ENCODE assay signal across 8 cellular contexts in the genomic region with DNA sequence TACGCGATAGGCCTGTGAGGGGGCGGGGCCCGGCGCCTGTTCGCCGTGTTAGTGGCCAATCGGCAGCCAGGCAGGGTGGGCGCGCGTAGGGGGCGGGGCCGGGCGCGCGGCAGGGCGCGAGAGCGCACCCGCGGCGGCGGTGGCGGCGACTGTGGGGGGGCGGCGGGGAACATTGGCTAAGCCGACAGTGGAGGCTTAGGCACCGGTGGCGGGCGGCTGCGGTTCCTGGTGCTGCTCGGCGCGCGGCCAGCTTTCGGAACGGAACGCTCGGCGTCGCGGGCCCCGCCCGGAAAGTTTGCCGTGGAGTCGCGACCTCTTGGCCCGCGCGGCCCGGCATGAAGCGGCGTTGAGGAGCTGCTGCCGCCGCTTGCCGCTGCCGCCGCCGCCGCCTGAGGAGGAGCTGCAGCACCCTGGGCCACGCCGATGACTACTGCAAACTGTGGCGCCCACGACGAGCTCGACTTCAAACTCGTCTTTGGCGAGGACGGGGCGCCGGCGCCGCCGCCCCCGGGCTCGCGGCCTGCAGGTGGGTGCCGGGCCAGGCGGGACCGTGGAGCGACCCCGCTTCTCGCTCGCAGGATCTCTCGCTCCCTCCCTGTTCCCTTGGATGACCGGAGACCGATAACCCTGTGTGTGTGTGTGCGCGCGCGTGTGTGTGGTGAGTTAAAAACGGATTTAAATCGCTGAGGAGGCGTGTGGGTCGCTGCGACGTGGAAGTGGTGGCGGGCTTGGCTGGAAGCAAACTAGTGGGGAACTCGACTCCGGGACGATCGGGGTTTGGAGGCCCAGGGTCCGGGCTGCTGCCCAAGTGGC. TPM values are rescaled to one million over a fixed set of nuclear protein-coding genes. Genes with fewer than 3 reads are reported as not detected.
A peak's percentile ranks its signal among the peaks of the same experiment; 100 is the strongest.
DNase-seq lines count a peak whose midpoint lies in the region; ATAC-seq and TF ChIP-seq lines count a peak whose summit lies in the region.

A gene (plus strand): TSS at position 112 of the 813 bp plus-strand sequence. CDS start 312 bp downstream, at position 424.

- DNase-seq in NCI-H345 (lab: John Stamatoyannopoulos, UW) (peak; percentile 95), colonic mucosa (peak; percentile 98), left kidney (ENCODE audit: low read depth, low spot score) (peak; percentile 99)
- peak; percentile 99 for DNase-seq in activated CD4-positive, alpha-beta T cell treated with anti-CD3 and anti-CD28 coated beads for 48 hours
- peak; percentile 99 for DNase-seq in stimulated activated CD4-positive, alpha-beta T cell treated with anti-CD3 and anti-CD28 coated beads, Interleukin-1b, Interleukin-23, amount 100 ng/mL, for 48 hours

- TF ChIP-seq CTCF in colonic mucosa (IDR thresholded peaks at IDR 0.05) = no peak

- no peaks in the 10 kb centered on the region for H3K27me3 ChIP-seq in ACC112 (ENCODE audit: insufficient read depth, low read length)
- no peaks in the 10 kb centered on the region for H3K27me3 ChIP-seq in colonic mucosa

- peak within 1 kb of the TSS; percentile 81 for H2AFZ ChIP-seq in ACC112 (ENCODE audit: low read length, unreplicated experiment)

- peaks cover 46% of the 10 kb centered on the region for H3K79me2 ChIP-seq in ACC112 (ENCODE audit: control insufficient read depth, insufficient read depth, low read length, unreplicated experiment)

- intact Hi-C loops in colonic mucosa (cut with DNase I) = no loop called here

- H3K4me3 ChIP-seq in ACC112 (ENCODE audit: low read depth, low read length) (peak within 1 kb of the TSS; percentile 84), colonic mucosa (peak within 1 kb of the TSS; percentile 81)

- H3K36me3 ChIP-seq in ACC112 (ENCODE audit: insufficient read depth, low read length) (no peaks in the 10 kb centered on the region), colonic mucosa (no peaks in the 10 kb centered on the region)

- peak; percentile 65 for TF ChIP-seq POLR2A in GM18526 (IDR thresholded peaks at IDR 0.05; ENCODE audit: extremely low read depth, insufficient read length)

- H3K27ac ChIP-seq in ACC112 (ENCODE audit: low read depth, low read length) = peak within 1 kb of the TSS; percentile 78
- H3K27ac ChIP-seq in colonic mucosa = peak within 1 kb of the TSS; percentile 94

- H3K4me1 ChIP-seq in ACC112 (ENCODE audit: control insufficient read depth, insufficient read depth, low read length, unreplicated experiment) (peaks cover 44% of the 10 kb centered on the region), colonic mucosa (peaks cover 30% of the 10 kb centered on the region)

- peak; percentile 13 for ATAC-seq in HG03060 (IDR thresholded peaks at IDR 0.05; ENCODE audit: low read depth, unreplicated experiment)

- H3K9ac ChIP-seq in colonic mucosa (ENCODE audit: low read depth in 2 of 2, low read length in 2 of 2) = peak within 1 kb of the TSS; percentile 85 to 94

- no peaks in the 10 kb centered on the region for H3K9me3 ChIP-seq in colonic mucosa

RNA-seq across cellular contexts. Expression of the gene that starts here (rescaled TPM):
- total RNA-seq in colonic mucosa = 10 to 100 TPM; 22.5 to 29.3 TPM

Comparison
In these comparisons a context has a peak if more than half of its experiments do, and no peak if none do; other contexts are left out.
1. Peak in every context shown above with its lines: DNase-seq, ATAC-seq, H3K4me3 ChIP-seq and H3K27ac ChIP-seq.